1 cellular context compared by ENCODE assay signal in genomic region chr10:119270893-119271361, GRCh38.
TF ChIP-seq lines count a peak whose summit lies in the region.

No MANE protein-coding gene starts in this region.

TF ChIP-seq in HepG2, 621 proteins besides CTCF, POLR2A, EP300 and RAD21 (continued from another document and continues in another):
- no peak for TF ChIP-seq ZBTB33 (CRISPR knock-in tag; IDR thresholded peaks at IDR 0.05)
- TF ChIP-seq ZNF567 (CRISPR knock-in tag; IDR thresholded peaks at IDR 0.05; ENCODE audit: borderline replicate concordance) = no peak
- no peak for TF ChIP-seq CENPT (CRISPR knock-in tag; IDR thresholded peaks at IDR 0.05; ENCODE audit: low read depth)
- no peak for TF ChIP-seq ZNF367 (CRISPR knock-in tag; IDR thresholded peaks at IDR 0.05; ENCODE audit: borderline replicate concordance)
- peak; percentile 24 for TF ChIP-seq HMGXB3 (CRISPR knock-in tag; IDR thresholded peaks at IDR 0.05; ENCODE audit: borderline replicate concordance)
- no peak for TF ChIP-seq ZNF30 (CRISPR knock-in tag; IDR thresholded peaks at IDR 0.05)
- no peak for TF ChIP-seq ZFAT (CRISPR knock-in tag; conservative IDR thresholded peaks at IDR 0.05)
- TF ChIP-seq LRRFIP1 (CRISPR knock-in tag; conservative IDR thresholded peaks at IDR 0.05) = no peak
- TF ChIP-seq ZNF772 (CRISPR knock-in tag; IDR thresholded peaks at IDR 0.05) = no peak
- peak; percentile 21; the same call in 1 of the 2 replicates for TF ChIP-seq ZBTB21 (CRISPR knock-in tag; IDR thresholded peaks at IDR 0.05)
- TF ChIP-seq ZFY (CRISPR knock-in tag; IDR thresholded peaks at IDR 0.05) = peak; percentile 65
- TF ChIP-seq ATF6 (CRISPR knock-in tag; conservative IDR thresholded peaks at IDR 0.05) = no peak
- 0 out of 2 replicates have a peak, but pooled peaks have one; percentile 36 for TF ChIP-seq ZNF879 (CRISPR knock-in tag; IDR thresholded peaks at IDR 0.05)
- TF ChIP-seq WIZ (CRISPR knock-in tag; IDR thresholded peaks at IDR 0.05) = 0 out of 2 replicates have a peak, but pooled peaks have one; percentile 8
- no peak for TF ChIP-seq SMAD3 (CRISPR knock-in tag; IDR thresholded peaks at IDR 0.05)
- 0 out of 2 replicates have a peak, but pooled peaks have one; percentile 50 for TF ChIP-seq HOXA5 (CRISPR knock-in tag; IDR thresholded peaks at IDR 0.05)
- TF ChIP-seq KLF9 (CRISPR knock-in tag; IDR thresholded peaks at IDR 0.05; ENCODE audit: low read depth) = no peak
- no peak for TF ChIP-seq CEBPB (IDR thresholded peaks at IDR 0.05; ENCODE audit: borderline replicate concordance, low read depth, low read length)
- 0 out of 4 replicates have a peak, but pooled peaks have one; percentile 41 to 53 for TF ChIP-seq HMGXB4 (CRISPR knock-in tag; IDR thresholded peaks at IDR 0.05; ENCODE audit: borderline replicate concordance in 1 of 2, low read depth in 1 of 2)
- TF ChIP-seq IRF2 (CRISPR knock-in tag; IDR thresholded peaks at IDR 0.05) = no peak; the same call in 1 of the 2 replicates
- no peak for TF ChIP-seq POLR2AphosphoS2 (IDR thresholded peaks at IDR 0.05; ENCODE audit: low read depth, low read length)
- 0 out of 2 replicates have a peak, but pooled peaks have one; percentile 28 for TF ChIP-seq GZF1 (CRISPR knock-in tag; IDR thresholded peaks at IDR 0.05)
- no peak for TF ChIP-seq GTF3A (CRISPR knock-in tag; conservative IDR thresholded peaks at IDR 0.05)
- TF ChIP-seq FOXA3 (CRISPR knock-in tag; IDR thresholded peaks at IDR 0.05) = peak; percentile 4; the same call in 1 of the 2 replicates
- peak; percentile 27; the same call in 1 of the 2 replicates for TF ChIP-seq CEBPG (CRISPR knock-in tag; IDR thresholded peaks at IDR 0.05)
- peak; percentile 92 for TF ChIP-seq MYC (CRISPR knock-in tag; IDR thresholded peaks at IDR 0.05; ENCODE audit: borderline replicate concordance)
- peak; percentile 39; the same call in 1 of the 2 replicates for TF ChIP-seq ESRRA (CRISPR knock-in tag; IDR thresholded peaks at IDR 0.05; ENCODE audit: low read depth)
- TF ChIP-seq HDAC1 (CRISPR knock-in tag; IDR thresholded peaks at IDR 0.05) = peak; percentile 83
- no peak for TF ChIP-seq HES4 (CRISPR knock-in tag; IDR thresholded peaks at IDR 0.05; ENCODE audit: borderline replicate concordance)
- no peak for TF ChIP-seq GPN1 (CRISPR knock-in tag; IDR thresholded peaks at IDR 0.05; ENCODE audit: borderline replicate concordance)
- 0 out of 2 replicates have a peak, but pooled peaks have one; percentile 56 for TF ChIP-seq ZNF878 (CRISPR knock-in tag; IDR thresholded peaks at IDR 0.05)
- TF ChIP-seq TP53 (CRISPR knock-in tag; conservative IDR thresholded peaks at IDR 0.05) = peak; percentile 47; the same call in 1 of the 2 replicates
- TF ChIP-seq ZNF460 (CRISPR knock-in tag; IDR thresholded peaks at IDR 0.05; ENCODE audit: borderline replicate concordance) = peak; percentile 20; the same call in 1 of the 2 replicates
- TF ChIP-seq NFYB (CRISPR knock-in tag; IDR thresholded peaks at IDR 0.05) = no peak
- peak; percentile 68 for TF ChIP-seq PHF21A (CRISPR knock-in tag; IDR thresholded peaks at IDR 0.05)
- peak; percentile 76 for TF ChIP-seq ZNF574 (CRISPR knock-in tag; IDR thresholded peaks at IDR 0.05)
- peak; percentile 83 for TF ChIP-seq HOXA3 (CRISPR knock-in tag; IDR thresholded peaks at IDR 0.05)
- 0 out of 2 replicates have a peak, but pooled peaks have one; percentile 53 for TF ChIP-seq HOXD1 (CRISPR knock-in tag; IDR thresholded peaks at IDR 0.05)
- TF ChIP-seq ZBTB20 (CRISPR knock-in tag; IDR thresholded peaks at IDR 0.05; ENCODE audit: borderline replicate concordance, low read depth) = peak; percentile 70; the same call in 1 of the 2 replicates
- no peak for TF ChIP-seq GLI4 (CRISPR knock-in tag; IDR thresholded peaks at IDR 0.05; ENCODE audit: borderline replicate concordance)
- TF ChIP-seq HNRNPLL (IDR thresholded peaks at IDR 0.05; ENCODE audit: low read depth, low read length, poor library complexity, severe bottlenecking) = peak; percentile 27
- TF ChIP-seq HMG20A (CRISPR knock-in tag; IDR thresholded peaks at IDR 0.05; ENCODE audit: borderline replicate concordance) = no peak
- TF ChIP-seq ZNF337 (CRISPR knock-in tag; IDR thresholded peaks at IDR 0.05; ENCODE audit: borderline replicate concordance, low read depth) = no peak; the same call in 1 of the 2 replicates
- TF ChIP-seq ZNF446 (CRISPR knock-in tag; IDR thresholded peaks at IDR 0.05) = no peak
- TF ChIP-seq ISX (CRISPR knock-in tag; conservative IDR thresholded peaks at IDR 0.05) = no peak
- TF ChIP-seq ZNF556 (CRISPR knock-in tag; IDR thresholded peaks at IDR 0.05; ENCODE audit: borderline replicate concordance) = no peak
- no peak for TF ChIP-seq ZNF263 (CRISPR knock-in tag; IDR thresholded peaks at IDR 0.05)
- no peak for TF ChIP-seq ZNF563 (CRISPR knock-in tag; IDR thresholded peaks at IDR 0.05)
- no peak for TF ChIP-seq ZNF790 (CRISPR knock-in tag; IDR thresholded peaks at IDR 0.05; ENCODE audit: borderline replicate concordance)
- peak; percentile 93 for TF ChIP-seq KLF12 (CRISPR knock-in tag; IDR thresholded peaks at IDR 0.05; ENCODE audit: borderline replicate concordance)
- 0 out of 2 replicates have a peak, but pooled peaks have one; percentile 37 for TF ChIP-seq GABPA (IDR thresholded peaks at IDR 0.05; ENCODE audit: low read depth, low read length)
- TF ChIP-seq GABPA (CRISPR knock-in tag; IDR thresholded peaks at IDR 0.05; ENCODE audit: low read depth) = peak; percentile 79
- peak; percentile 64; the same call in 1 of the 2 replicates for TF ChIP-seq KMT2A (CRISPR knock-in tag; IDR thresholded peaks at IDR 0.05)
- peak; percentile 73 for TF ChIP-seq ZNF18 (CRISPR knock-in tag; IDR thresholded peaks at IDR 0.05; ENCODE audit: insufficient replicate concordance)
